32 cellular contexts compared by ENCODE assay signal in genomic region chr1:234855851-234856250, GRCh38.
"Had no signal": no experiment of that assay in that cellular context is flagged by ENCODE, and none has a peak within 500 bp of the region (broad histone marks: within the 10 kb centered on the region; RNA-seq: fewer than 3 reads in every experiment).

No MANE protein-coding gene starts in this region.

- H3K36me3 Mint-ChIP-seq: activated naive CD8-positive, alpha-beta T cell treated with anti-CD3 and anti-CD28 coated beads for 36 hours had no signal

- FAIRE-seq: RCC 7860 had no signal

- DNase-seq: activated CD4-positive, alpha-beta memory T cell treated with anti-CD3 and anti-CD28 coated beads, Interleukin-2, amount 10 ng/mL, durations not matched to agents 7 days and 5 days; activated CD4-positive, alpha-beta T cell treated with anti-CD3 and anti-CD28 coated beads for 1 hour; activated CD4-positive, alpha-beta T cell treated with anti-CD3 and anti-CD28 coated beads for 48 hours; activated CD4-positive, CD25-positive, alpha-beta regulatory T cell; activated CD8-positive, alpha-beta memory T cell treated with anti-CD3 and anti-CD28 coated beads for 24 hours; activated CD8-positive, alpha-beta memory T cell treated with anti-CD3 and anti-CD28 coated beads, Interleukin-2, amount 10 ng/mL, durations not matched to agents 7 days and 5 days; activated CD8-positive, alpha-beta memory T cell treated with anti-CD3 and anti-CD28 coated beads, Interleukin-2, amount 50 U/mL, for 48 hours; activated effector memory CD4-positive, alpha-beta T cell treated with Interleukin-2 at 50 U/mL for 16 hours; activated naive CD4-positive, alpha-beta T cell treated with anti-CD3 and anti-CD28 coated beads, Interleukin-2, amount 50 U/mL, for 16 hours; activated naive CD8-positive, alpha-beta T cell treated with anti-CD3 and anti-CD28 coated beads for 36 hours; activated T-cell treated with anti-CD3 and anti-CD28 coated beads, Interleukin-2, amount 50 U/mL, for 48 hours; amniotic stem cell; aorta; Kasumi-1; KG1; MG63; NCI-H1048; NCI-H1105 treated with DMSO at 0.1 percent for 48 hours; NCI-H1436; NCI-H1694; NCI-H1930; NCI-H2081 treated with DMSO at 0.1 percent for 48 hours; NCI-H524 treated with DMSO at 0.1 percent for 48 hours; PC-3; Right ventricle myocardium superior; SJCRH30; T1000; WERI-Rb-1 had no signal

- H3K9me3 Mint-ChIP-seq: activated CD4-positive, alpha-beta memory T cell treated with anti-CD3 and anti-CD28 coated beads, Interleukin-2, amount 10 ng/mL, durations not matched to agents 7 days and 5 days; activated naive CD8-positive, alpha-beta T cell treated with anti-CD3 and anti-CD28 coated beads for 36 hours had no signal

- H3K27ac ChIP-seq: cardiac muscle cell, RWPE1, SJCRH30, SK-N-MC, WERI-Rb-1 had no signal

- H3K4me3 Mint-ChIP-seq: activated CD4-positive, alpha-beta memory T cell treated with anti-CD3 and anti-CD28 coated beads, Interleukin-2, amount 10 ng/mL, durations not matched to agents 7 days and 5 days; activated CD8-positive, alpha-beta memory T cell treated with anti-CD3 and anti-CD28 coated beads, Interleukin-2, amount 10 ng/mL, durations not matched to agents 7 days and 5 days; activated naive CD8-positive, alpha-beta T cell treated with anti-CD3 and anti-CD28 coated beads for 36 hours had no signal

- ATAC-seq: activated CD8-positive, alpha-beta memory T cell treated with anti-CD3 and anti-CD28 coated beads, Interleukin-2, amount 10 ng/mL, durations not matched to agents 7 days and 5 days; PC-3 had no signal

- H3K4me1 ChIP-seq: SJCRH30 had no signal

- H3K9me3 ChIP-seq: MG63, SJCRH30 had no signal

- H3K27me3 Mint-ChIP-seq: activated CD4-positive, alpha-beta memory T cell treated with anti-CD3 and anti-CD28 coated beads, Interleukin-2, amount 10 ng/mL, durations not matched to agents 7 days and 5 days; activated naive CD8-positive, alpha-beta T cell treated with anti-CD3 and anti-CD28 coated beads for 36 hours had no signal

- H3K4me3 ChIP-seq: cardiac muscle cell, MG63, SJCRH30, SK-N-MC had no signal

- H3K36me3 ChIP-seq: cardiac muscle cell, MG63, SJCRH30, WERI-Rb-1 had no signal

- H3K27me3 ChIP-seq: cardiac muscle cell, MG63, SJCRH30 had no signal

- H3K27ac Mint-ChIP-seq: activated CD4-positive, alpha-beta memory T cell treated with anti-CD3 and anti-CD28 coated beads, Interleukin-2, amount 10 ng/mL, durations not matched to agents 7 days and 5 days; activated CD8-positive, alpha-beta memory T cell treated with anti-CD3 and anti-CD28 coated beads, Interleukin-2, amount 10 ng/mL, durations not matched to agents 7 days and 5 days; activated naive CD8-positive, alpha-beta T cell treated with anti-CD3 and anti-CD28 coated beads for 36 hours had no signal
